8 cellular contexts compared by ENCODE assay signal in genomic region chr4:56977321-56978012, GRCh38. TPM values are rescaled to one million over a fixed set of nuclear protein-coding genes. Genes with fewer than 3 reads are reported as not detected.
DNase-seq lines count a peak whose midpoint lies in the region; ATAC-seq and TF ChIP-seq lines count a peak whose summit lies in the region.

TSS of gene NOA1 (minus strand) at chr4:56977606. CDS start at chr4:56977585, 21 bp downstream.

- POLR2A ChIA-PET in activated CD4-positive, alpha-beta T cell treated with anti-CD3 and anti-CD28 coated beads for 36 hours (lab: Charles Lee): interaction anchor here (0.8 to 4.2 kb wide), 9 partner anchors 12 to 590 kb away, joined by 3 to 28 read pairs (median 4); partner anchors contain the start of genes AASDH, PAICS, PPAT and REST

- H3K27me3 Mint-ChIP-seq in activated CD4-positive, alpha-beta T cell treated with anti-CD3 and anti-CD28 coated beads for 36 hours: no peaks in the 10 kb centered on the region

- no peaks in the 10 kb centered on the region for H3K36me3 ChIP-seq in kidney epithelial cell (ENCODE audit: control insufficient read depth, insufficient read depth, low read length)

- H3K27ac Mint-ChIP-seq in activated CD4-positive, alpha-beta T cell treated with anti-CD3 and anti-CD28 coated beads for 36 hours: peak within 1 kb of the TSS; percentile 97

- peaks cover 51% of the 10 kb centered on the region for H3K4me1 Mint-ChIP-seq in activated CD4-positive, alpha-beta T cell treated with anti-CD3 and anti-CD28 coated beads for 36 hours

- H3K9me3 Mint-ChIP-seq in activated CD4-positive, alpha-beta T cell treated with anti-CD3 and anti-CD28 coated beads for 36 hours (ENCODE audit: low read depth): peaks cover 12% of the 10 kb centered on the region

- intact Hi-C loops in activated CD4-positive, alpha-beta T cell treated with anti-CD3 and anti-CD28 coated beads for 36 hours (cut with DNase I, micrococcal nuclease): loop anchor here (1.0 to 5.0 kb wide), 14 partner anchors 68 to 1582 kb away; partner anchors contain the start of genes AASDH (in 2 of the 2), EXOC1 (in 2 of the 2), PAICS (in 2 of the 2) and CEP135 (in 1 of the 2)

- CTCF ChIA-PET in activated CD4-positive, alpha-beta T cell treated with anti-CD3 and anti-CD28 coated beads for 36 hours (lab: Charles Lee): interaction anchor here (1.0 to 2.9 kb wide), 6 partner anchors 11 to 1536 kb away, joined by 3 to 19 read pairs (median 3); partner anchors contain the start of genes PAICS and REST

- H3K4me3 Mint-ChIP-seq in activated CD4-positive, alpha-beta T cell treated with anti-CD3 and anti-CD28 coated beads for 36 hours: peak within 1 kb of the TSS; percentile 88

- TF ChIP-seq CTCF in choroid plexus epithelial cell (conservative IDR thresholded peaks at IDR 0.05; ENCODE audit: low read depth, low read length) (no peak), kidney epithelial cell (IDR thresholded peaks at IDR 0.05; ENCODE audit: insufficient read depth, low read length, poor library complexity, severe bottlenecking) (no peak)

- ATAC-seq in HG03442 (IDR thresholded peaks at IDR 0.05; ENCODE audit: unreplicated experiment): peak; percentile 74
- peak; percentile 84 for ATAC-seq in activated CD4-positive, alpha-beta T cell treated with anti-CD3 and anti-CD28 coated beads for 36 hours

- H3K4me3 ChIP-seq in choroid plexus epithelial cell (ENCODE audit: low read depth, low read length) (peak within 1 kb of the TSS; percentile 97), kidney epithelial cell (ENCODE audit: low read depth, low read length) (peak within 1 kb of the TSS; percentile 88)

- H3K36me3 Mint-ChIP-seq in activated CD4-positive, alpha-beta T cell treated with anti-CD3 and anti-CD28 coated beads for 36 hours (ENCODE audit: low read depth): peaks cover 62% of the 10 kb centered on the region

- H3K27me3 ChIP-seq in kidney epithelial cell (ENCODE audit: control insufficient read depth, insufficient read depth, low read length): no peaks in the 10 kb centered on the region

- DNase-seq in Ammon's horn (ENCODE audit: low spot score): peak; percentile 98
- peak; percentile 79 for DNase-seq in GM19238 (ENCODE audit: insufficient read length, low spot score)
- DNase-seq in NCI-H524 (lab: John Stamatoyannopoulos, UW): peak; percentile 98 to 99
- peak; percentile 98 for DNase-seq in activated CD4-positive, alpha-beta T cell treated with anti-CD3 and anti-CD28 coated beads for 36 hours
- peak; percentile 100 for DNase-seq in choroid plexus epithelial cell (ENCODE audit: low read depth)
- DNase-seq in kidney epithelial cell (ENCODE audit: low read depth): peak; percentile 99
- peak; percentile 93 to 95 for DNase-seq in stimulated activated CD4-positive, alpha-beta T cell treated with anti-CD3 and anti-CD28 coated beads, Interleukin-15, amount 100 ng/mL, for 48 hours (ENCODE audit: low read depth in 2 of 2)

RNA-seq across cellular contexts. Expression of gene NOA1, which starts in this region (rescaled TPM):
- 10 to 100 TPM; 24.9 to 31.5 TPM for total RNA-seq in activated CD4-positive, alpha-beta T cell treated with anti-CD3 and anti-CD28 coated beads for 36 hours
- total RNA-seq in kidney epithelial cell: 25.1 and 27.3 TPM in 2 replicates

Comparison
In these comparisons a context has a peak if more than half of its experiments do, and no peak if none do; other contexts are left out.
1. Peak in every context shown above with its lines: DNase-seq, ATAC-seq and H3K4me3 ChIP-seq.